In genomic region chr16:81645303-81645702, GRCh38 we compare ENCODE assay signal across 8 cellular contexts.
A peak's percentile ranks its signal among the peaks of the same experiment; 100 is the strongest.
DNase-seq lines count a peak whose midpoint lies in the region; ATAC-seq lines count a peak whose summit lies in the region.

No MANE protein-coding gene starts in this region.

- no peak overlapping the region for H4K8ac ChIP-seq in mesendoderm (ENCODE audit: low read depth, low read length)

- no peak for ATAC-seq in activated naive CD4-positive, alpha-beta T cell treated with anti-CD3 and anti-CD28 coated beads, Interleukin-2, amount 50 U/mL, for 72 hours
- ATAC-seq in GM19455 (IDR thresholded peaks at IDR 0.05; ENCODE audit: unreplicated experiment), result no peak

- H3K4me1 ChIP-seq in mesendoderm (ENCODE audit: control insufficient read depth, low read depth, low read length), result peaks cover 6% of the 10 kb centered on the region

- H2AK5ac ChIP-seq in mesendoderm (ENCODE audit: low read length), result no peak overlapping the region

- no peak overlapping the region for H2BK120ac ChIP-seq in mesendoderm (ENCODE audit: low read depth, low read length)

- H3K4ac ChIP-seq in mesendoderm (ENCODE audit: low read depth, low read length), result no peak overlapping the region

- no peak overlapping the region for H3K18ac ChIP-seq in mesendoderm (ENCODE audit: low read length)

- H3K27ac Mint-ChIP-seq in activated naive CD4-positive, alpha-beta T cell treated with anti-CD3 and anti-CD28 coated beads, Interleukin-2, amount 50 U/mL, for 72 hours, result no peak overlapping the region
- H3K27ac Mint-ChIP-seq in activated naive CD4-positive, alpha-beta T cell treated with anti-CD3 and anti-CD28 coated beads for 36 hours, result no peak overlapping the region

- no peak overlapping the region for H3K56ac ChIP-seq in mesendoderm (ENCODE audit: low read length)

- H3K79me1 ChIP-seq in mesendoderm (ENCODE audit: low read length), result peaks cover 26% of the 10 kb centered on the region

- no peak overlapping the region for H4K5ac ChIP-seq in mesendoderm (ENCODE audit: low read length)

- no peaks in the 10 kb centered on the region for H3K27me3 ChIP-seq in mesendoderm (ENCODE audit: insufficient read depth, low read length, poor library complexity)

- CTCF ChIA-PET in activated naive CD4-positive, alpha-beta T cell treated with anti-CD3 and anti-CD28 coated beads for 36 hours (lab: Charles Lee), result no interaction called here

- H3K9me3 Mint-ChIP-seq in activated naive CD4-positive, alpha-beta T cell treated with anti-CD3 and anti-CD28 coated beads, Interleukin-2, amount 50 U/mL, for 72 hours, result peaks cover 0 to 5% of the 10 kb centered on the region in 2 donors
- H3K9me3 Mint-ChIP-seq in activated naive CD4-positive, alpha-beta T cell treated with anti-CD3 and anti-CD28 coated beads for 36 hours, result no peaks in the 10 kb centered on the region

- H3K27ac ChIP-seq in mesendoderm (ENCODE audit: low read depth, low read length), result no peak overlapping the region

- no peak overlapping the region for H2BK5ac ChIP-seq in mesendoderm (ENCODE audit: low read length)

- whole genome bisulfite sequencing in mesendoderm (ENCODE audit: extremely low coverage, insufficient coverage, low lambda C conversion rate), result no CpG with 5 or more reads among the region's 19 CpGs

- intact Hi-C loops in activated naive CD4-positive, alpha-beta T cell treated with anti-CD3 and anti-CD28 coated beads for 36 hours (cut with micrococcal nuclease), result no loop called here

- no peaks in the 10 kb centered on the region for H3K36me3 Mint-ChIP-seq in activated naive CD4-positive, alpha-beta T cell treated with anti-CD3 and anti-CD28 coated beads, Interleukin-2, amount 50 U/mL, for 72 hours
- H3K36me3 Mint-ChIP-seq in activated naive CD4-positive, alpha-beta T cell treated with anti-CD3 and anti-CD28 coated beads for 36 hours (ENCODE audit: low read depth), result no peaks in the 10 kb centered on the region

- H3K79me2 ChIP-seq in mesendoderm (ENCODE audit: control insufficient read depth, insufficient read depth, low read length), result peaks cover 6% of the 10 kb centered on the region

- no peak overlapping the region for H3K4me3 Mint-ChIP-seq in activated naive CD4-positive, alpha-beta T cell treated with anti-CD3 and anti-CD28 coated beads for 36 hours

- no peaks in the 10 kb centered on the region for H3K27me3 Mint-ChIP-seq in activated naive CD4-positive, alpha-beta T cell treated with anti-CD3 and anti-CD28 coated beads for 36 hours (ENCODE audit: low read depth)

- H3K36me3 ChIP-seq in mesendoderm (ENCODE audit: control insufficient read depth, insufficient read depth, low read length), result no peaks in the 10 kb centered on the region

- H3K9ac ChIP-seq in mesendoderm (ENCODE audit: low read length), result no peak overlapping the region

- DNase-seq in AG20443 (ENCODE audit: low spot score) (peak; percentile 94), NCI-H2081 (lab: John Stamatoyannopoulos, UW) (peak; percentile 75 to 88), cerebellum (ENCODE audit: low spot score) (peak; percentile 61), mesendoderm (peak; percentile 85), NCI-H1930 (lab: John Stamatoyannopoulos, UW) (no peak)
- no peak for DNase-seq in activated naive CD4-positive, alpha-beta T cell treated with anti-CD3 and anti-CD28 coated beads, Interleukin-2, amount 50 U/mL, for 72 hours (ENCODE audit: low spot score in 2 of 2)
- DNase-seq in activated naive CD4-positive, alpha-beta T cell treated with anti-CD3 and anti-CD28 coated beads for 36 hours, result no peak

- no peak overlapping the region for H3K4me2 ChIP-seq in mesendoderm (ENCODE audit: low read length)

- no peak overlapping the region for H3K23ac ChIP-seq in mesendoderm (ENCODE audit: low read length)

- peaks cover 5% of the 10 kb centered on the region for H3K4me1 Mint-ChIP-seq in activated naive CD4-positive, alpha-beta T cell treated with anti-CD3 and anti-CD28 coated beads for 36 hours (ENCODE audit: low read depth)

- no peak overlapping the region for H2BK15ac ChIP-seq in mesendoderm (replicated peaks; ENCODE audit: low read depth)

- no peak overlapping the region for H3K4me3 ChIP-seq in mesendoderm (ENCODE audit: low read length)

Comparison
In these comparisons a context has a peak if more than half of its experiments do, and no peak if none do; other contexts are left out.
1. DNase-seq: peak in AG20443 (single experiment), NCI-H2081 (2 of 2), cerebellum (single experiment) and mesendoderm (single experiment); none in activated naive CD4-positive, alpha-beta T cell treated with anti-CD3 and anti-CD28 coated beads, Interleukin-2, amount 50 U/mL, for 72 hours (0 of 2), NCI-H1930 (0 of 2) and activated naive CD4-positive, alpha-beta T cell treated with anti-CD3 and anti-CD28 coated beads for 36 hours (single experiment).